In genomic region chr14:104213301-104214034, GRCh38 we compare ENCODE assay signal across 1 cellular context.
TF ChIP-seq lines count a peak whose summit lies in the region.

No MANE protein-coding gene starts in this region.

TF ChIP-seq in H1, 55 proteins besides CTCF, POLR2A, EP300 and RAD21:
- TF ChIP-seq SP1 (IDR thresholded peaks at IDR 0.05; ENCODE audit: low read depth, low read length) = no peak
